9 cellular contexts compared by ENCODE assay signal in the genomic region with DNA sequence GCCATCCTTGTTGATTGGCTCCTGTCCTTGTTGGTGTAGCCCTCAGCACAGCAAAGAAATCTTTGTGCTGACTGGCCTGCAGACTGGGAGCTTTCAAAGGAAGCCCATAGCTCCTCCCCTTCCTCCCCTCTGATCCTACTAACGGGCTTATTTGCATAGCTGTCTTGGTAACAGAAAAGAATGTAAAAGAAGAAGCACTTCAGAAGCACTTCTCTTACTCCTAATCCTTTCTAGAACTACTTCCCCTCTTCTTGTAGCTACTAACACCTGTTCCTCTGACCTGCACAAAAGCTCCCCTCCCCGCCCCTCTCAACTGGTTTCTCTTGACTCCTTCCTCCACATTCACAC. TPM values are rescaled to one million over a fixed set of nuclear protein-coding genes. Genes with fewer than 3 reads are reported as not detected.
DNase-seq lines count a peak whose midpoint lies in the region; ATAC-seq and TF ChIP-seq lines count a peak whose summit lies in the region.
"Had no signal": no experiment of that assay in that cellular context is flagged by ENCODE, and none has a peak within 500 bp of the region (broad histone marks: within the 10 kb centered on the region; RNA-seq: fewer than 3 reads in every experiment).

No MANE protein-coding gene starts in this region.

- no peaks in the 10 kb centered on the region for H4K20me1 ChIP-seq in SK-N-SH (ENCODE audit: insufficient read depth)
- no peaks in the 10 kb centered on the region for H4K20me1 ChIP-seq in Loucy (ENCODE audit: insufficient read depth, low read length, poor library complexity, severe bottlenecking)

- CTCF ChIA-PET in SK-N-SH (lab: Yijun Ruan, JAX), result interaction anchor here (1.0 kb wide), 1 partner anchor 18 kb away, joined by 3 read pairs; no protein-coding TSS in a partner anchor

- ATAC-seq in SK-N-SH treated with all-trans-retinoic acid at 6 μM for 48 hours (peak; percentile 71), GM21825 (IDR thresholded peaks at IDR 0.05; ENCODE audit: unreplicated experiment) (peak; percentile 98)
- ATAC-seq in naive thymus-derived CD8-positive, alpha-beta T cell, result peak; percentile 96 to 99

- no peak overlapping the region for H3K4me3 ChIP-seq in SK-N-SH (ENCODE audit: low read depth in 2 of 2, low read length in 1 of 2)
- peak overlapping the region; percentile 61 for H3K4me3 ChIP-seq in Loucy (ENCODE audit: low read length, poor library complexity, severe bottlenecking)
- no peak overlapping the region for H3K4me3 ChIP-seq in ascending aorta
- H3K4me3 ChIP-seq in suprapubic skin, result no peak overlapping the region
- H3K4me3 ChIP-seq: skin epidermis had no signal

- H3K9me3 ChIP-seq in SK-N-SH (no peaks in the 10 kb centered on the region), Loucy (ENCODE audit: insufficient read depth, low read depth, low read length) (no peaks in the 10 kb centered on the region), ascending aorta (no peaks in the 10 kb centered on the region), suprapubic skin (no peaks in the 10 kb centered on the region)

- H3K4me1 Mint-ChIP-seq in naive thymus-derived CD8-positive, alpha-beta T cell, result peaks cover 18 to 37% (median 27%) of the 10 kb centered on the region in 4 donors
- peaks cover 6% of the 10 kb centered on the region for H3K4me1 Mint-ChIP-seq in endothelial cell (ENCODE audit: unreplicated experiment)

- no peak for TF ChIP-seq POLR2A in suprapubic skin (IDR thresholded peaks at IDR 0.05)

- no peaks in the 10 kb centered on the region for H3K9me2 ChIP-seq in SK-N-SH
- H3K9me2 ChIP-seq in Loucy (replicated peaks; ENCODE audit: low read depth, low read length), result no peaks in the 10 kb centered on the region

- H3K79me2 ChIP-seq in SK-N-SH (ENCODE audit: insufficient read depth) (no peaks in the 10 kb centered on the region), Loucy (ENCODE audit: insufficient read depth, low read length) (no peaks in the 10 kb centered on the region)

- no peak for TF ChIP-seq EP300 in SK-N-SH (IDR thresholded peaks at IDR 0.05; ENCODE audit: borderline replicate concordance in 1 of 2, low read depth in 1 of 2, low read length in 1 of 2)
- TF ChIP-seq EP300 in suprapubic skin (IDR thresholded peaks at IDR 0.05), result no peak

- H2AFZ ChIP-seq in SK-N-SH (ENCODE audit: low read depth) (no peak overlapping the region; the same call in 1 of the 2 replicates), Loucy (ENCODE audit: low read length) (peak overlapping the region; percentile 84)

- H3K36me3 ChIP-seq in SK-N-SH (replicated peaks in 1 of 2; ENCODE audit: control insufficient read depth in 1 of 2, insufficient read depth in 2 of 2, low read length in 1 of 2), result no peaks in the 10 kb centered on the region
- H3K36me3 ChIP-seq in Loucy (ENCODE audit: insufficient read depth, low read length), result no peaks in the 10 kb centered on the region
- H3K36me3 ChIP-seq in ascending aorta, result no peaks in the 10 kb centered on the region
- no peaks in the 10 kb centered on the region for H3K36me3 ChIP-seq in suprapubic skin

- peak overlapping the region; percentile 58 to 88 (median 70) for H3K4me3 Mint-ChIP-seq in naive thymus-derived CD8-positive, alpha-beta T cell
- no peak overlapping the region for H3K4me3 Mint-ChIP-seq in endothelial cell (ENCODE audit: unreplicated experiment)

- no peak for TF ChIP-seq CTCF in SK-N-SH (IDR thresholded peaks at IDR 0.05)
- no peak for TF ChIP-seq CTCF in Loucy (conservative IDR thresholded peaks at IDR 0.05; ENCODE audit: low read length)
- TF ChIP-seq CTCF in ascending aorta (IDR thresholded peaks at IDR 0.05), result no peak
- TF ChIP-seq CTCF in suprapubic skin (IDR thresholded peaks at IDR 0.05), result no peak
- TF ChIP-seq CTCF in endothelial cell (IDR thresholded peaks at IDR 0.05; ENCODE audit: unreplicated experiment), result no peak

- no peak for TF ChIP-seq RAD21 in SK-N-SH (IDR thresholded peaks at IDR 0.05; ENCODE audit: low read length)

- H3K27ac Mint-ChIP-seq in naive thymus-derived CD8-positive, alpha-beta T cell, result peak overlapping the region; percentile 84 to 95 (median 90)
- H3K27ac Mint-ChIP-seq in endothelial cell (ENCODE audit: unreplicated experiment), result no peak overlapping the region

- H3K9ac ChIP-seq in SK-N-SH (no peak overlapping the region), Loucy (ENCODE audit: low read depth, low read length, poor library complexity, severe bottlenecking) (peak overlapping the region; percentile 59)

- H3F3A ChIP-seq in SK-N-SH (replicated peaks; ENCODE audit: insufficient read depth), result no peaks in the 10 kb centered on the region
- no peaks in the 10 kb centered on the region for H3F3A ChIP-seq in Loucy (ENCODE audit: low read depth)

- no peaks in the 10 kb centered on the region for H3K36me3 Mint-ChIP-seq in naive thymus-derived CD8-positive, alpha-beta T cell
- H3K36me3 Mint-ChIP-seq in endothelial cell (ENCODE audit: low read depth, unreplicated experiment), result no peaks in the 10 kb centered on the region

- H3K27me3 Mint-ChIP-seq in naive thymus-derived CD8-positive, alpha-beta T cell, result no peaks in the 10 kb centered on the region
- H3K27me3 Mint-ChIP-seq in endothelial cell (ENCODE audit: unreplicated experiment), result no peaks in the 10 kb centered on the region

- POLR2A ChIA-PET in SK-N-SH (lab: Yijun Ruan, JAX), result no interaction called here
- POLR2A ChIA-PET in naive thymus-derived CD8-positive, alpha-beta T cell (lab: Charles Lee), result no interaction called here

- DNase-seq in SK-N-SH, result no peak
- DNase-seq in ascending aorta (ENCODE audit: low spot score in 2 of 2), result no peak
- DNase-seq in naive thymus-derived CD8-positive, alpha-beta T cell, result peak in 7 of 10 donors; percentile 9 to 67 (median 38)
- DNase-seq in suprapubic skin (ENCODE audit: low spot score in 2 of 2), result no peak
- no peak for DNase-seq in endothelial cell (ENCODE audit: low spot score)

- H3K27ac ChIP-seq in SK-N-SH (ENCODE audit: low read depth in 2 of 2, low read length in 1 of 2) (no peak overlapping the region), ascending aorta (peak overlapping the region; percentile 14 to 61), suprapubic skin (no peak overlapping the region)

- H3K4me2 ChIP-seq in SK-N-SH (no peak overlapping the region), Loucy (ENCODE audit: low read depth, low read length, poor library complexity, severe bottlenecking) (peak overlapping the region; percentile 75)

- intact Hi-C loops in ascending aorta (cut with DNase I), result no loop called here

- H3K4me1 ChIP-seq in SK-N-SH (ENCODE audit: control insufficient read depth in 1 of 2, insufficient read depth in 2 of 2, low read depth in 1 of 2, low read length in 1 of 2), result peaks cover 0 to 8% of the 10 kb centered on the region in 2 experiments; a peak in 2 of 4 replicates
- H3K4me1 ChIP-seq in Loucy (ENCODE audit: insufficient read depth, low read length, poor library complexity, severe bottlenecking), result peaks cover 9% of the 10 kb centered on the region
- H3K4me1 ChIP-seq in ascending aorta, result peaks cover 4 to 12% of the 10 kb centered on the region in 2 donors
- peaks cover 3% of the 10 kb centered on the region for H3K4me1 ChIP-seq in suprapubic skin

- WGBS in SK-N-SH (ENCODE audit: low lambda C conversion rate), result 47% methylated on average over 2 of the region's 2 CpGs
- WGBS in suprapubic skin, result 49% methylated on average over 2 of the region's 2 CpGs

- no peaks in the 10 kb centered on the region for H3K27me3 ChIP-seq in SK-N-SH (ENCODE audit: insufficient read depth)
- H3K27me3 ChIP-seq in Loucy (ENCODE audit: insufficient read depth, low read length, poor library complexity, severe bottlenecking), result no peaks in the 10 kb centered on the region
- H3K27me3 ChIP-seq in ascending aorta, result no peaks in the 10 kb centered on the region
- H3K27me3 ChIP-seq in suprapubic skin, result no peaks in the 10 kb centered on the region

- H3K9me3 Mint-ChIP-seq in naive thymus-derived CD8-positive, alpha-beta T cell, result no peaks in the 10 kb centered on the region
- no peaks in the 10 kb centered on the region for H3K9me3 Mint-ChIP-seq in endothelial cell (ENCODE audit: unreplicated experiment)

TF ChIP-seq in SK-N-SH treated with all-trans-retinoic acid at 6 μM for 48 hours, 23 proteins besides CTCF, POLR2A, EP300 and RAD21:
- TF ChIP-seq, protein P1, sequence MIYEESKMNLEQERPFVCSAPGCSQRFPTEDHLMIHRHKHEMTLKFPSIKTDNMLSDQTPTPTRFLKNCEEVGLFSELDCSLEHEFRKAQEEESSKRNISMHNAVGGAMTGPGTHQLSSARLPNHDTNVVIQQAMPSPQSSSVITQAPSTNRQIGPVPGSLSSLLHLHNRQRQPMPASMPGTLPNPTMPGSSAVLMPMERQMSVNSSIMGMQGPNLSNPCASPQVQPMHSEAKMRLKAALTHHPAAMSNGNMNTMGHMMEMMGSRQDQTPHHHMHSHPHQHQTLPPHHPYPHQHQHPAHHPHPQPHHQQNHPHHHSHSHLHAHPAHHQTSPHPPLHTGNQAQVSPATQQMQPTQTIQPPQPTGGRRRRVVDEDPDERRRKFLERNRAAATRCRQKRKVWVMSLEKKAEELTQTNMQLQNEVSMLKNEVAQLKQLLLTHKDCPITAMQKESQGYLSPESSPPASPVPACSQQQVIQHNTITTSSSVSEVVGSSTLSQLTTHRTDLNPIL (CRISPR knock-in tag; IDR thresholded peaks at IDR 0.05; ENCODE audit: low read depth), result no peak
- no peak for TF ChIP-seq ZNF70 (CRISPR knock-in tag; IDR thresholded peaks at IDR 0.05)

RNA-seq across cellular contexts. Expression of a gene that starts 14.3 kb away (rescaled TPM):
- 6.2 and 9.2 TPM in 2 replicates for polyA plus RNA-seq in SK-N-SH (2012; rRNA removed)
- polyA plus RNA-seq in SK-N-SH (2012; cell fraction: cytosol; rRNA removed), result 6.4 and 6.7 TPM in 2 replicates
- polyA plus RNA-seq in SK-N-SH (2012; cell fraction: nucleus; rRNA removed), result 14.5 and 24.9 TPM in 2 replicates
- total RNA-seq in ascending aorta, result 19.1 TPM
- total RNA-seq in naive thymus-derived CD8-positive, alpha-beta T cell, result 10 to 100 TPM; 14.6 to 17.6 TPM
- 1 to 10 TPM; 4.8 to 5.4 (median 5.2) TPM for polyA plus RNA-seq in naive thymus-derived CD8-positive, alpha-beta T cell
- total RNA-seq in suprapubic skin, result 10 to 100 TPM in 2 of 4 donors, 1 to 10 TPM in 2; 4.8 to 11.2 (median 8.8) TPM
- total RNA-seq in endothelial cell (ENCODE audit: unreplicated experiment), result 14.0 TPM

Comparison
In these comparisons a context has a peak if more than half of its experiments do, and no peak if none do; other contexts are left out.
1. DNase-seq: peak in naive thymus-derived CD8-positive, alpha-beta T cell (7 of 10); none in SK-N-SH (single experiment), ascending aorta (0 of 2), suprapubic skin (0 of 2) and endothelial cell (single experiment).
2. H3K27ac ChIP-seq: peak in ascending aorta (2 of 2); none in SK-N-SH (0 of 2) and suprapubic skin (single experiment).
3. Peak in every context shown above with its lines, with median percentiles within 50 percentile points of each other: ATAC-seq.